In genomic region chr9:133726401-133727276, GRCh38 we compare ENCODE assay signal across 7 cellular contexts. TPM values are rescaled to one million over a fixed set of nuclear protein-coding genes. Genes with fewer than 3 reads are reported as not detected.
DNase-seq lines count a peak whose midpoint lies in the region; ATAC-seq and TF ChIP-seq lines count a peak whose summit lies in the region.

No MANE protein-coding gene starts in this region.

- DNase-seq in GM13976 (ENCODE audit: low spot score) (peak; percentile 76), NCI-H2171 (lab: John Stamatoyannopoulos, UW) (peak; percentile 67), dermis blood vessel endothelial cell (peak; percentile 66), mesenteric fat pad (ENCODE audit: low spot score) (peak; percentile 83), immature natural killer cell (no peak)
- DNase-seq in activated CD4-positive, alpha-beta T cell treated with anti-CD3 and anti-CD28 coated beads for 4 hours, result peak; percentile 55 to 66
- DNase-seq in stimulated activated naive CD8-positive, alpha-beta T cell treated with anti-CD3 and anti-CD28 coated beads, Interleukin-15, Interleukin-2, amounts not matched to agents 100 U/mL and 50 U/mL, for 24 hours, result peak; percentile 60

- peaks cover 0 to 5% of the 10 kb centered on the region in 2 donors for H3K4me1 Mint-ChIP-seq in immature natural killer cell

- peaks cover 0 to 6% (median 2%) of the 10 kb centered on the region in 3 donors for H3K27me3 Mint-ChIP-seq in immature natural killer cell (ENCODE audit: low read depth in 3 of 3)

- H3K36me3 Mint-ChIP-seq in immature natural killer cell, result no peaks in the 10 kb centered on the region

- peak; percentile 43 for TF ChIP-seq CTCF in GM13976 (IDR thresholded peaks at IDR 0.05; ENCODE audit: borderline replicate concordance, control extremely low read depth, extremely low read depth, insufficient read depth, missing control alignments)

- H3K4me3 Mint-ChIP-seq in immature natural killer cell, result no peak overlapping the region

- peak overlapping the region in 1 of 6 donors; percentile 30 for H3K27ac Mint-ChIP-seq in immature natural killer cell

- H3K9me3 Mint-ChIP-seq in immature natural killer cell, result no peaks in the 10 kb centered on the region

- peak; percentile 34 for ATAC-seq in stimulated activated naive CD8-positive, alpha-beta T cell treated with anti-CD3 and anti-CD28 coated beads, Interleukin-15, Interleukin-2, amounts not matched to agents 100 U/mL and 50 U/mL, for 24 hours

- in situ Hi-C loops in GM13976 (cut with MboI; ENCODE audit: low sequenced_read_pairs, unreplicated experiment), result loop anchor here (25.0 kb wide), 1 partner anchor 189 kb away; the partner anchor contains the start of gene ADAMTSL2

RNA-seq across cellular contexts. Expression of gene SARDH, which starts 11.5 kb away (rescaled TPM):
- total RNA-seq in dermis blood vessel endothelial cell (0.34 and 0.37 TPM in 2 replicates), mesenteric fat pad (0.87 TPM)
- polyA plus RNA-seq in immature natural killer cell, result 1 to 10 TPM in 2 of 3 donors, under 1 TPM in 1; 0.08 to 6.8 (median 1.2) TPM

Comparison
In these comparisons a context has a peak if more than half of its experiments do, and no peak if none do; other contexts are left out.
1. DNase-seq: peak in GM13976 (single experiment), NCI-H2171 (single experiment), activated CD4-positive, alpha-beta T cell treated with anti-CD3 and anti-CD28 coated beads for 4 hours (2 of 2), dermis blood vessel endothelial cell (single experiment), mesenteric fat pad (single experiment) and stimulated activated naive CD8-positive, alpha-beta T cell treated with anti-CD3 and anti-CD28 coated beads, Interleukin-15, Interleukin-2, amounts not matched to agents 100 U/mL and 50 U/mL, for 24 hours (single experiment); none in immature natural killer cell (0 of 3).